23 cellular contexts compared by ENCODE assay signal in the genomic region with DNA sequence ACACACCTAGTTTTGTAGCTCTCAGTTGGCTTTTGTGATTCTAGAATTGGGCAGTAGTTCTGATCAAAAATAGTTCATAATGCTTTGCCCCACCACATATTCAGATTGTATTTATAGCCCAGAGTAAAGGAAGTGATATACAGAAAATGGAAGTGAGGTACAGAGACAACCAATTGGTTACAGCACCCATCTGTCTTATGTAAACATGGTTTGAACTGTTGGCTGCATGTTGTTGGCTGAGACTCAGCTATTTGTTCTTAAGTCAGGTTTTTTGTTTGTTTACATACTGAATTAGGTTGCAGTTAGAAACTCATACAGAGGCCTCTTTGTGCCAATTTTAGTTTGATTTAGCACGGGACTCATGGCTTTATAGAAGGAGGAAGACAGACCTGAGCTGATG.
DNase-seq lines count a peak whose midpoint lies in the region; ATAC-seq and TF ChIP-seq lines count a peak whose summit lies in the region.
"Had no signal": no experiment of that assay in that cellular context is flagged by ENCODE, and none has a peak within 500 bp of the region (broad histone marks: within the 10 kb centered on the region; RNA-seq: fewer than 3 reads in every experiment).

No MANE protein-coding gene starts in this region.

- H2AFZ ChIP-seq in OCI-LY7 (ENCODE audit: low read length) = no peak overlapping the region

- no peaks in the 10 kb centered on the region for H4K20me1 ChIP-seq in BLaER1 treated with 17β-estradiol and CSF1 and Interleukin-3, amounts not matched to agents 10 nM and 100 nM
- H4K20me1 ChIP-seq in OCI-LY7 (ENCODE audit: insufficient read depth, low read length) = no peaks in the 10 kb centered on the region

- ATAC-seq in HG02798 (IDR thresholded peaks at IDR 0.05; ENCODE audit: poor library complexity, unreplicated experiment) (peak; percentile 46), Right ventricle myocardium superior (ENCODE audit: poor library complexity) (no peak)
- ATAC-seq: gastrocnemius medialis; K562; naive thymus-derived CD8-positive, alpha-beta T cell; PC-3; stimulated activated memory B cell treated with anti-CD40 and anti-IgM and Interleukin-4, amounts not matched to agents 10 μg/mL and 1 μg/mL and 100 μg/mL, for 72 hours had no signal

- peak overlapping the region in 2 of 11 experiments; percentile 4 to 28; a peak in 3 of 22 replicates for H3K27ac ChIP-seq in BLaER1 treated with 17β-estradiol and CSF1 and Interleukin-3, amounts not matched to agents 10 nM and 100 nM
- H3K27ac ChIP-seq in OCI-LY7 (ENCODE audit: low read depth, low read length, poor library complexity, severe bottlenecking) = no peak overlapping the region
- H3K27ac ChIP-seq: gastrocnemius medialis, sigmoid colon had no signal

- H3K4me1 ChIP-seq in BLaER1 treated with 17β-estradiol and CSF1 and Interleukin-3, amounts not matched to agents 10 nM and 100 nM = peaks cover 0 to 83% (median 59%) of the 10 kb centered on the region in 10 experiments; a peak in 17 of 20 replicates
- H3K4me1 ChIP-seq in OCI-LY7 (ENCODE audit: insufficient read depth, low read length, poor library complexity, severe bottlenecking) = no peaks in the 10 kb centered on the region
- H3K4me1 ChIP-seq: gastrocnemius medialis, sigmoid colon had no signal

- CTCF ChIA-PET in OCI-LY7 (lab: Charles Lee; ENCODE audit: unreplicated experiment) = no interaction called here

- POLR2A ChIA-PET in OCI-LY7 (lab: Charles Lee) = no interaction called here

- no peak overlapping the region for H3K4me3 ChIP-seq in BLaER1 treated with 17β-estradiol and CSF1 and Interleukin-3, amounts not matched to agents 10 nM and 100 nM
- H3K4me3 ChIP-seq in GM06990 (replicated peaks; ENCODE audit: low read depth, low read length) (no peak overlapping the region), OCI-LY7 (ENCODE audit: low read depth, low read length, poor library complexity, severe bottlenecking) (no peak overlapping the region)
- H3K4me3 ChIP-seq: gastrocnemius medialis, K562, sigmoid colon had no signal

- peak; percentile 33 for DNase-seq in GM06990 (ENCODE audit: extremely low read depth, insufficient read length)
- no peak for DNase-seq in OCI-LY7 (ENCODE audit: low spot score)
- DNase-seq in germinal center (ENCODE audit: low spot score) = no peak
- no peak for DNase-seq in Right ventricle myocardium superior
- DNase-seq in NCI-H2107 treated with DMSO at 0.1 percent for 48 hours (lab: John Stamatoyannopoulos, UW; ENCODE audit: unreplicated experiment) = no peak
- DNase-seq: activated CD4-positive, alpha-beta memory T cell treated with anti-CD3 and anti-CD28 coated beads for 36 hours; activated naive CD4-positive, alpha-beta T cell treated with anti-CD3 and anti-CD28 coated beads, Interleukin-2, amount 10 ng/mL, durations not matched to agents 7 days and 5 days; activated T-cell treated with anti-CD3 and anti-CD28 coated beads, Interleukin-2, amount 50 U/mL, for 1 hour; aorta; cerebellar nuclear complex; COR-L47; erythroblast; gastrocnemius medialis; mesendoderm; naive thymus-derived CD8-positive, alpha-beta T cell; NCI-H1436; NCI-H226; PC-3; sigmoid colon had no signal

- intact Hi-C loops in OCI-LY7 (cut with micrococcal nuclease; ENCODE audit: unreplicated experiment) (no loop called here), Right ventricle myocardium superior (cut with DNase I) (no loop called here)

- TF ChIP-seq CTCF in GM06990 (IDR thresholded peaks at IDR 0.05; ENCODE audit: insufficient read depth, low read length, poor library complexity, severe bottlenecking) (no peak), OCI-LY7 (conservative IDR thresholded peaks at IDR 0.05; ENCODE audit: low read length) (no peak)

- H3K27me3 ChIP-seq in BLaER1 treated with 17β-estradiol and CSF1 and Interleukin-3, amounts not matched to agents 10 nM and 100 nM = no peaks in the 10 kb centered on the region
- H3K27me3 ChIP-seq in GM06990 (replicated peaks; ENCODE audit: control insufficient read depth, insufficient read depth, low read length) = no peaks in the 10 kb centered on the region
- H3K27me3 ChIP-seq: gastrocnemius medialis had no signal

- peaks cover 0 to 25% (median 7%) of the 10 kb centered on the region in 11 experiments; a peak in 8 of 22 replicates for H3K9me3 ChIP-seq in BLaER1 treated with 17β-estradiol and CSF1 and Interleukin-3, amounts not matched to agents 10 nM and 100 nM (replicated peaks in 1 of 11)
- H3K9me3 ChIP-seq in OCI-LY7 (ENCODE audit: low read length) = no peaks in the 10 kb centered on the region
- H3K9me3 ChIP-seq: gastrocnemius medialis, sigmoid colon had no signal

- H3K79me2 ChIP-seq in OCI-LY7 (ENCODE audit: insufficient read depth, low read depth, low read length) = no peaks in the 10 kb centered on the region

- H3K9me2 ChIP-seq in OCI-LY7 (ENCODE audit: insufficient read depth, low read length) = no peaks in the 10 kb centered on the region

- H3K36me3 ChIP-seq in BLaER1 treated with 17β-estradiol and CSF1 and Interleukin-3, amounts not matched to agents 10 nM and 100 nM = no peaks in the 10 kb centered on the region
- no peaks in the 10 kb centered on the region; the same call in 1 of the 2 replicates for H3K36me3 ChIP-seq in GM06990 (ENCODE audit: control insufficient read depth, insufficient read depth, low read length)
- no peaks in the 10 kb centered on the region for H3K36me3 ChIP-seq in OCI-LY7 (ENCODE audit: insufficient read depth, low read length)
- H3K36me3 ChIP-seq: gastrocnemius medialis, sigmoid colon had no signal

- H3K9ac ChIP-seq in BLaER1 treated with 17β-estradiol and CSF1 and Interleukin-3, amounts not matched to agents 10 nM and 100 nM = no peak overlapping the region

- H3K4me2 ChIP-seq in BLaER1 treated with 17β-estradiol and CSF1 and Interleukin-3, amounts not matched to agents 10 nM and 100 nM = peak overlapping the region in 9 of 11 experiments; percentile 20 to 74 (median 65); a peak in 18 of 22 replicates
- H3K4me2 ChIP-seq in OCI-LY7 (ENCODE audit: low read length) = peak overlapping the region; percentile 8; the same call in 1 of the 2 replicates

- BruUV-seq in OCI-LY7 (replicated peaks; lab: Mats Ljungman, UMichigan) = no TSS peak
